In genomic region chr5:174335682-174336364, GRCh38 we compare ENCODE assay signal across 2 cellular contexts.
TF ChIP-seq lines count a peak whose summit lies in the region.

No MANE protein-coding gene starts in this region.

TF ChIP-seq in SK-N-SH, 30 proteins besides CTCF, POLR2A, EP300 and RAD21 (continued from another document):
- TF ChIP-seq POLR2AphosphoS5 (IDR thresholded peaks at IDR 0.05; ENCODE audit: low read depth, low read length), result no peak
- TF ChIP-seq YY1 (IDR thresholded peaks at IDR 0.05; ENCODE audit: low read depth), result no peak
- no peak for TF ChIP-seq CHD2 (IDR thresholded peaks at IDR 0.05; ENCODE audit: low read length, partially characterized antibody)
- no peak for TF ChIP-seq RXRA (IDR thresholded peaks at IDR 0.05; ENCODE audit: borderline replicate concordance, low read depth)
- TF ChIP-seq NFIC (IDR thresholded peaks at IDR 0.05; ENCODE audit: borderline replicate concordance), result no peak
- no peak for TF ChIP-seq ELF1 (IDR thresholded peaks at IDR 0.05)
- TF ChIP-seq EZH2phosphoT487 (IDR thresholded peaks at IDR 0.05; ENCODE audit: borderline replicate concordance, low read depth), result no peak
- TF ChIP-seq, protein P1, sequence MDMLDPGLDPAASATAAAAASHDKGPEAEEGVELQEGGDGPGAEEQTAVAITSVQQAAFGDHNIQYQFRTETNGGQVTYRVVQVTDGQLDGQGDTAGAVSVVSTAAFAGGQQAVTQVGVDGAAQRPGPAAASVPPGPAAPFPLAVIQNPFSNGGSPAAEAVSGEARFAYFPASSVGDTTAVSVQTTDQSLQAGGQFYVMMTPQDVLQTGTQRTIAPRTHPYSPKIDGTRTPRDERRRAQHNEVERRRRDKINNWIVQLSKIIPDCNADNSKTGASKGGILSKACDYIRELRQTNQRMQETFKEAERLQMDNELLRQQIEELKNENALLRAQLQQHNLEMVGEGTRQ (IDR thresholded peaks at IDR 0.05; ENCODE audit: borderline replicate concordance, low read depth, low read length), result no peak
- TF ChIP-seq FOXM1 (IDR thresholded peaks at IDR 0.05; ENCODE audit: low read depth), result no peak
- no peak for TF ChIP-seq SMC3 (IDR thresholded peaks at IDR 0.05; ENCODE audit: low read depth, low read length)
- TF ChIP-seq, protein P2, sequence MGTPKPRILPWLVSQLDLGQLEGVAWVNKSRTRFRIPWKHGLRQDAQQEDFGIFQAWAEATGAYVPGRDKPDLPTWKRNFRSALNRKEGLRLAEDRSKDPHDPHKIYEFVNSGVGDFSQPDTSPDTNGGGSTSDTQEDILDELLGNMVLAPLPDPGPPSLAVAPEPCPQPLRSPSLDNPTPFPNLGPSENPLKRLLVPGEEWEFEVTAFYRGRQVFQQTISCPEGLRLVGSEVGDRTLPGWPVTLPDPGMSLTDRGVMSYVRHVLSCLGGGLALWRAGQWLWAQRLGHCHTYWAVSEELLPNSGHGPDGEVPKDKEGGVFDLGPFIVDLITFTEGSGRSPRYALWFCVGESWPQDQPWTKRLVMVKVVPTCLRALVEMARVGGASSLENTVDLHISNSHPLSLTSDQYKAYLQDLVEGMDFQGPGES (IDR thresholded peaks at IDR 0.05; ENCODE audit: low read depth, low read length), result no peak
- no peak for TF ChIP-seq GABPA (IDR thresholded peaks at IDR 0.05; ENCODE audit: low read depth)
- TF ChIP-seq TAF1 (IDR thresholded peaks at IDR 0.05; ENCODE audit: borderline replicate concordance, low read depth, low read length), result no peak
- TF ChIP-seq ZBTB33 (IDR thresholded peaks at IDR 0.05; ENCODE audit: borderline replicate concordance, low read depth), result no peak

TF ChIP-seq in SK-N-SH treated with all-trans-retinoic acid at 6 μM for 48 hours, 23 proteins besides CTCF, POLR2A, EP300 and RAD21:
- TF ChIP-seq, protein P3, sequence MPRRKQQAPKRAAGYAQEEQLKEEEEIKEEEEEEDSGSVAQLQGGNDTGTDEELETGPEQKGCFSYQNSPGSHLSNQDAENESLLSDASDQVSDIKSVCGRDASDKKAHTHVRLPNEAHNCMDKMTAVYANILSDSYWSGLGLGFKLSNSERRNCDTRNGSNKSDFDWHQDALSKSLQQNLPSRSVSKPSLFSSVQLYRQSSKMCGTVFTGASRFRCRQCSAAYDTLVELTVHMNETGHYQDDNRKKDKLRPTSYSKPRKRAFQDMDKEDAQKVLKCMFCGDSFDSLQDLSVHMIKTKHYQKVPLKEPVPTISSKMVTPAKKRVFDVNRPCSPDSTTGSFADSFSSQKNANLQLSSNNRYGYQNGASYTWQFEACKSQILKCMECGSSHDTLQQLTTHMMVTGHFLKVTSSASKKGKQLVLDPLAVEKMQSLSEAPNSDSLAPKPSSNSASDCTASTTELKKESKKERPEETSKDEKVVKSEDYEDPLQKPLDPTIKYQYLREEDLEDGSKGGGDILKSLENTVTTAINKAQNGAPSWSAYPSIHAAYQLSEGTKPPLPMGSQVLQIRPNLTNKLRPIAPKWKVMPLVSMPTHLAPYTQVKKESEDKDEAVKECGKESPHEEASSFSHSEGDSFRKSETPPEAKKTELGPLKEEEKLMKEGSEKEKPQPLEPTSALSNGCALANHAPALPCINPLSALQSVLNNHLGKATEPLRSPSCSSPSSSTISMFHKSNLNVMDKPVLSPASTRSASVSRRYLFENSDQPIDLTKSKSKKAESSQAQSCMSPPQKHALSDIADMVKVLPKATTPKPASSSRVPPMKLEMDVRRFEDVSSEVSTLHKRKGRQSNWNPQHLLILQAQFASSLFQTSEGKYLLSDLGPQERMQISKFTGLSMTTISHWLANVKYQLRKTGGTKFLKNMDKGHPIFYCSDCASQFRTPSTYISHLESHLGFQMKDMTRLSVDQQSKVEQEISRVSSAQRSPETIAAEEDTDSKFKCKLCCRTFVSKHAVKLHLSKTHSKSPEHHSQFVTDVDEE (CRISPR knock-in tag; IDR thresholded peaks at IDR 0.05), result no peak
- TF ChIP-seq CSRNP3 (CRISPR knock-in tag; IDR thresholded peaks at IDR 0.05) (no peak), ESRRG (CRISPR knock-in tag; IDR thresholded peaks at IDR 0.05) (no peak), TCF4 (CRISPR knock-in tag; IDR thresholded peaks at IDR 0.05; ENCODE audit: borderline replicate concordance) (no peak), SNAI2 (CRISPR knock-in tag; IDR thresholded peaks at IDR 0.05) (no peak), ISL1 (CRISPR knock-in tag; IDR thresholded peaks at IDR 0.05) (no peak), ZFP30 (CRISPR knock-in tag; IDR thresholded peaks at IDR 0.05) (no peak), PPARA (CRISPR knock-in tag; IDR thresholded peaks at IDR 0.05; ENCODE audit: borderline replicate concordance) (no peak), GLIS3 (CRISPR knock-in tag; IDR thresholded peaks at IDR 0.05) (no peak), BACH2 (CRISPR knock-in tag; IDR thresholded peaks at IDR 0.05; ENCODE audit: borderline replicate concordance) (no peak), CREB5 (CRISPR knock-in tag; IDR thresholded peaks at IDR 0.05; ENCODE audit: low read depth) (no peak)
TF ChIP-seq in SK-N-SH treated with all-trans-retinoic acid at 6 μM for 48 hours: peak in this region for 0.
